8 cellular contexts compared by ENCODE assay signal in genomic region chr19:12792853-12793289, GRCh38. TPM values are rescaled to one million over a fixed set of nuclear protein-coding genes. Genes with fewer than 3 reads are reported as not detected.
DNase-seq lines count a peak whose midpoint lies in the region; ATAC-seq, FAIRE-seq and TF ChIP-seq lines count a peak whose summit lies in the region.

No MANE protein-coding gene starts in this region.

- H3K9me3 ChIP-seq in GM23248 (ENCODE audit: low read depth) (no peaks in the 10 kb centered on the region), esophagus (ENCODE audit: control insufficient read depth in 2 of 2, insufficient read depth in 1 of 2, low read depth in 1 of 2, low read length in 1 of 2) (no peaks in the 10 kb centered on the region)

- H3K4me3 ChIP-seq in GM23248 (peak overlapping the region; percentile 93), esophagus (ENCODE audit: low read depth in 1 of 2, low read length in 2 of 2) (peak overlapping the region; percentile 96 to 99), rectal smooth muscle tissue (ENCODE audit: low read length) (peak overlapping the region; percentile 100)

- H3K79me2 ChIP-seq in GM23248 (ENCODE audit: insufficient read depth): peaks cover 19% of the 10 kb centered on the region

- H3K27me3 ChIP-seq in GM23248 (replicated peaks; ENCODE audit: insufficient read depth) (no peaks in the 10 kb centered on the region), esophagus (ENCODE audit: control insufficient read depth in 1 of 2, insufficient read depth in 2 of 2, low read length in 2 of 2) (no peaks in the 10 kb centered on the region), rectal smooth muscle tissue (ENCODE audit: control insufficient read depth, insufficient read depth, low read length) (no peaks in the 10 kb centered on the region)

- no peaks in the 10 kb centered on the region for H3K9me2 ChIP-seq in GM23248 (ENCODE audit: insufficient read depth)

- H3K4me1 ChIP-seq in GM23248 (ENCODE audit: insufficient read depth) (peaks cover 34% of the 10 kb centered on the region), esophagus (ENCODE audit: control insufficient read depth in 2 of 2, insufficient read depth in 2 of 2, low read length in 1 of 2) (peaks cover 0 to 3% of the 10 kb centered on the region in 2 donors), rectal smooth muscle tissue (ENCODE audit: control insufficient read depth, insufficient read depth, low read length) (peaks cover 29% of the 10 kb centered on the region)

- DNase-seq in GM23248 (peak; percentile 36), frontal cortex (ENCODE audit: low spot score in 2 of 2) (no peak), NCI-H526 treated with DMSO at 0.1 percent for 48 hours (lab: John Stamatoyannopoulos, UW) (no peak), NCI-H2196 treated with DMSO at 0.1 percent for 48 hours (lab: John Stamatoyannopoulos, UW; ENCODE audit: unreplicated experiment) (no peak)

- ATAC-seq in SK-N-SH treated with all-trans-retinoic acid at 6 μM for 48 hours: no peak
- no peak for ATAC-seq in HG02840 (IDR thresholded peaks at IDR 0.05; ENCODE audit: low FRiP score, unreplicated experiment)

- in situ Hi-C loops in GM23248 (cut with MboI): no loop called here

- peaks cover 54% of the 10 kb centered on the region for H3F3A ChIP-seq in GM23248 (ENCODE audit: insufficient read depth)

- H3K27ac ChIP-seq in GM23248: peak overlapping the region; percentile 99
- peak overlapping the region; percentile 99 to 100 for H3K27ac ChIP-seq in esophagus (ENCODE audit: low read depth in 2 of 2, low read length in 1 of 2)
- peak overlapping the region; percentile 94 for H3K27ac ChIP-seq in rectal smooth muscle tissue (ENCODE audit: low read depth, low read length)

- WGBS in GM23248 (ENCODE audit: low coverage in 1 of 2, low lambda C conversion rate in 2 of 2, missing lambda C conversion rate in 2 of 2), 2 experiments: 0 to 2% methylated on average over 19 to 22 of the region's 22 CpGs
- 0% methylated on average over 22 of the region's 22 CpGs for WGBS in esophagus, 2 donors

- H3K36me3 ChIP-seq in GM23248 (ENCODE audit: low read depth): no peaks in the 10 kb centered on the region
- H3K36me3 ChIP-seq in esophagus (ENCODE audit: control insufficient read depth in 2 of 2, insufficient read depth in 2 of 2, low read length in 1 of 2): peaks cover 0 to 4% of the 10 kb centered on the region in 2 donors
- no peaks in the 10 kb centered on the region for H3K36me3 ChIP-seq in rectal smooth muscle tissue (ENCODE audit: control insufficient read depth, insufficient read depth, low read length)

- H3K4me2 ChIP-seq in GM23248 (ENCODE audit: unreplicated experiment): peak overlapping the region; percentile 90

- no peaks in the 10 kb centered on the region for H4K20me1 ChIP-seq in GM23248 (ENCODE audit: insufficient read depth)

- no peak for FAIRE-seq in frontal cortex (lab: Jason Lieb, UNC)

- H2AFZ ChIP-seq in GM23248: no peak overlapping the region

- H3K9ac ChIP-seq in GM23248 (peak overlapping the region; percentile 98), rectal smooth muscle tissue (ENCODE audit: low read length) (peak overlapping the region; percentile 98)

TF ChIP-seq in SK-N-SH treated with all-trans-retinoic acid at 6 μM for 48 hours, 23 proteins besides CTCF, POLR2A, EP300 and RAD21:
- TF ChIP-seq CSDC2 (CRISPR knock-in tag; IDR thresholded peaks at IDR 0.05): no peak
- peak; percentile 46; the same call in 1 of the 2 replicates for TF ChIP-seq GLIS3 (CRISPR knock-in tag; IDR thresholded peaks at IDR 0.05)

RNA-seq across cellular contexts. Expression of gene JUNB, which starts 1.6 kb away (rescaled TPM):
- total RNA-seq in GM23248 (2014; rRNA removed; shearing (Covaris generic)): 159 and 195 TPM in 2 replicates
- 95.1 and 96.2 TPM in 2 replicates for polyA plus RNA-seq in GM23248 (2016; fragmentation: Nextera tagmentation; extraction: Ambion mirVana)
- 100 to 1,000 TPM; 175 to 339 TPM for polyA plus RNA-seq in esophagus
- total RNA-seq in frontal cortex: 16.3 TPM

RNA-seq across cellular contexts. Expression of gene PRDX2, which starts 8.7 kb away (rescaled TPM):
- total RNA-seq in GM23248 (2014; rRNA removed; shearing (Covaris generic)): 230 TPM in 2 replicates
- polyA plus RNA-seq in GM23248 (2016; fragmentation: Nextera tagmentation; extraction: Ambion mirVana) (252 TPM in 2 replicates), esophagus (100 to 1,000 TPM; 157 to 323 TPM)
- 208 TPM for total RNA-seq in frontal cortex

RNA-seq across cellular contexts. Expression of gene THSD8, which starts 9.0 kb away (rescaled TPM):
- not detected in 2 replicates for total RNA-seq in GM23248 (2014; rRNA removed; shearing (Covaris generic))
- polyA plus RNA-seq in GM23248 (2016; fragmentation: Nextera tagmentation; extraction: Ambion mirVana) (10.8 and 12.5 TPM in 2 replicates), esophagus (1 to 10 TPM; 2.8 to 8.4 TPM)
- total RNA-seq in frontal cortex: 0.82 TPM

RNA-seq across cellular contexts. Expression of gene RNASEH2A, which starts 13.5 kb away (rescaled TPM):
- total RNA-seq in GM23248 (2014; rRNA removed; shearing (Covaris generic)): 8.2 and 16.9 TPM in 2 replicates
- 23.8 and 32.3 TPM in 2 replicates for polyA plus RNA-seq in GM23248 (2016; fragmentation: Nextera tagmentation; extraction: Ambion mirVana)
- 10 to 100 TPM in 1 of 2 donors, 1 to 10 TPM in 1; 6.9 to 20.8 TPM for polyA plus RNA-seq in esophagus
- 15.9 TPM for total RNA-seq in frontal cortex

RNA-seq across cellular contexts. Expression of gene HOOK2, which starts 17.5 kb away (rescaled TPM):
- 17.1 TPM in 2 replicates for total RNA-seq in GM23248 (2014; rRNA removed; shearing (Covaris generic))
- 11.8 and 12.4 TPM in 2 replicates for polyA plus RNA-seq in GM23248 (2016; fragmentation: Nextera tagmentation; extraction: Ambion mirVana)
- polyA plus RNA-seq in esophagus: 100 to 1,000 TPM in 1 of 2 donors, 10 to 100 TPM in 1; 47.9 to 103 TPM
- total RNA-seq in frontal cortex: 14.3 TPM
